Comparison of ENCODE assay signal across 9 cellular contexts in genomic region chr11:67421421-67422031, GRCh38. TPM values are rescaled to one million over a fixed set of nuclear protein-coding genes. Genes with fewer than 3 reads are reported as not detected.
A peak's percentile ranks its signal among the peaks of the same experiment; 100 is the strongest.
DNase-seq lines count a peak whose midpoint lies in the region; ATAC-seq and TF ChIP-seq lines count a peak whose summit lies in the region.
"Had no signal": no experiment of that assay in that cellular context is flagged by ENCODE, and none has a peak within 500 bp of the region (broad histone marks: within the 10 kb centered on the region; RNA-seq: fewer than 3 reads in every experiment).

No MANE protein-coding gene starts in this region.

- TF ChIP-seq POLR2A in vagina (IDR thresholded peaks at IDR 0.05): no peak

- H3K9me3 ChIP-seq in ascending aorta: no peaks in the 10 kb centered on the region
- no peaks in the 10 kb centered on the region for H3K9me3 ChIP-seq in vagina

- no peak for TF ChIP-seq CTCF in ascending aorta (IDR thresholded peaks at IDR 0.05)
- TF ChIP-seq CTCF in mesothelial cell of epicardium (IDR thresholded peaks at IDR 0.05; ENCODE audit: unreplicated experiment): no peak
- TF ChIP-seq CTCF in vagina (IDR thresholded peaks at IDR 0.05): no peak

- H3K9me3 Mint-ChIP-seq in stimulated activated naive CD8-positive, alpha-beta T cell treated with anti-CD3 and anti-CD28 coated beads, Interleukin-15, Interleukin-2, amounts not matched to agents 100 ng/mL and 50 ng/mL, for 24 hours: no peaks in the 10 kb centered on the region
- H3K9me3 Mint-ChIP-seq in mesothelial cell of epicardium: no peaks in the 10 kb centered on the region

- DNase-seq in stimulated activated naive CD8-positive, alpha-beta T cell treated with anti-CD3 and anti-CD28 coated beads, Interleukin-15, Interleukin-2, amounts not matched to agents 100 U/mL and 50 U/mL, for 24 hours: no peak
- DNase-seq in ascending aorta (ENCODE audit: low spot score in 2 of 2) (no peak), mesothelial cell of epicardium (ENCODE audit: low spot score in 2 of 2, unreplicated experiment in 2 of 2) (no peak), vagina (ENCODE audit: extremely low spot score in 2 of 2) (no peak), head of caudate nucleus (no peak), NCI-H1417 (lab: John Stamatoyannopoulos, UW) (no peak), 8988T (no peak)

- intact Hi-C loops in ascending aorta (cut with DNase I) (loop anchor here (2.0 kb wide), 1 partner anchor 19 kb away; no protein-coding TSS in a partner anchor), vagina (cut with DNase I) (loop anchor here (5.0 kb wide), 1 partner anchor 46 kb away; the partner anchor contains the start of gene TMEM134), head of caudate nucleus (cut with DNase I) (no loop called here)

- H3K36me3 Mint-ChIP-seq in stimulated activated naive CD8-positive, alpha-beta T cell treated with anti-CD3 and anti-CD28 coated beads, Interleukin-15, Interleukin-2, amounts not matched to agents 100 ng/mL and 50 ng/mL, for 24 hours (ENCODE audit: low read depth): no peaks in the 10 kb centered on the region
- H3K36me3 Mint-ChIP-seq in mesothelial cell of epicardium: no peaks in the 10 kb centered on the region

- H3K36me3 ChIP-seq in ascending aorta (no peaks in the 10 kb centered on the region), vagina (no peaks in the 10 kb centered on the region)

- peak overlapping the region; percentile 70 for H3K4me3 Mint-ChIP-seq in stimulated activated naive CD8-positive, alpha-beta T cell treated with anti-CD3 and anti-CD28 coated beads, Interleukin-15, Interleukin-2, amounts not matched to agents 100 ng/mL and 50 ng/mL, for 24 hours
- H3K4me3 Mint-ChIP-seq in mesothelial cell of epicardium: peak overlapping the region; percentile 61

- no peaks in the 10 kb centered on the region for H3K27me3 Mint-ChIP-seq in stimulated activated naive CD8-positive, alpha-beta T cell treated with anti-CD3 and anti-CD28 coated beads, Interleukin-15, Interleukin-2, amounts not matched to agents 100 ng/mL and 50 ng/mL, for 24 hours
- H3K27me3 Mint-ChIP-seq in mesothelial cell of epicardium (ENCODE audit: low read depth): peaks cover 4% of the 10 kb centered on the region

- H3K27ac ChIP-seq in ascending aorta (peak overlapping the region; percentile 90 to 98), vagina (peak overlapping the region; percentile 76)

- no peaks in the 10 kb centered on the region for H3K27me3 ChIP-seq in ascending aorta
- H3K27me3 ChIP-seq in vagina: no peaks in the 10 kb centered on the region

- H3K4me1 ChIP-seq in ascending aorta (peaks cover 9 to 40% of the 10 kb centered on the region in 2 donors), vagina (peaks cover 43% of the 10 kb centered on the region)

- peak overlapping the region; percentile 75 to 90 for H3K4me3 ChIP-seq in ascending aorta
- peak overlapping the region; percentile 59 to 83 for H3K4me3 ChIP-seq in vagina

- peak overlapping the region; percentile 81 for H3K27ac Mint-ChIP-seq in stimulated activated naive CD8-positive, alpha-beta T cell treated with anti-CD3 and anti-CD28 coated beads, Interleukin-15, Interleukin-2, amounts not matched to agents 100 ng/mL and 50 ng/mL, for 24 hours
- H3K27ac Mint-ChIP-seq in mesothelial cell of epicardium: peak overlapping the region; percentile 75

- peaks cover 37% of the 10 kb centered on the region for H3K4me1 Mint-ChIP-seq in stimulated activated naive CD8-positive, alpha-beta T cell treated with anti-CD3 and anti-CD28 coated beads, Interleukin-15, Interleukin-2, amounts not matched to agents 100 ng/mL and 50 ng/mL, for 24 hours (ENCODE audit: low read depth)
- peaks cover 14% of the 10 kb centered on the region for H3K4me1 Mint-ChIP-seq in mesothelial cell of epicardium

- no peak for ATAC-seq in stimulated activated naive CD8-positive, alpha-beta T cell treated with anti-CD3 and anti-CD28 coated beads, Interleukin-15, Interleukin-2, amounts not matched to agents 100 U/mL and 50 U/mL, for 24 hours

RNA-seq across cellular contexts. Expression of gene CARNS1, which starts 6.0 kb away (rescaled TPM):
- total RNA-seq in ascending aorta (6.0 TPM), mesothelial cell of epicardium (19.5 to 24.6 TPM (median 21.1 TPM) in 3 replicates), vagina (1.7 TPM)

RNA-seq across cellular contexts. Expression of gene RPS6KB2, which starts 6.8 kb away (rescaled TPM):
- total RNA-seq in ascending aorta (72.3 TPM), mesothelial cell of epicardium (59.7 to 63.1 TPM (median 62.2 TPM) in 3 replicates), vagina (50.6 TPM)

RNA-seq across cellular contexts. Expression of gene PTPRCAP, which starts 16.0 kb away (rescaled TPM):
- total RNA-seq in ascending aorta (26.6 TPM), mesothelial cell of epicardium (1.4 to 1.8 TPM (median 1.6 TPM) in 3 replicates), vagina (18.2 TPM)
- total RNA-seq: frontal cortex had no signal

RNA-seq across cellular contexts. Expression of gene TBC1D10C, which starts 17.6 kb away (rescaled TPM):
- 0.64 TPM for total RNA-seq in ascending aorta
- total RNA-seq in mesothelial cell of epicardium: 0.41 to 0.82 TPM (median 0.74 TPM) in 3 replicates
- 6.6 TPM for total RNA-seq in vagina
- total RNA-seq: frontal cortex had no signal

RNA-seq across cellular contexts. Expression of gene PPP1CA, which starts 19.9 kb away (rescaled TPM):
- 113 TPM for total RNA-seq in ascending aorta
- total RNA-seq in mesothelial cell of epicardium: 103 to 107 TPM (median 103 TPM) in 3 replicates
- 102 TPM for total RNA-seq in vagina
